ENCODE assay signal across 18 cellular contexts in genomic region chr7:135924302-135924701, GRCh38. TPM values are rescaled to one million over a fixed set of nuclear protein-coding genes. Genes with fewer than 3 reads are reported as not detected.
DNase-seq lines count a peak whose midpoint lies in the region; ATAC-seq and TF ChIP-seq lines count a peak whose summit lies in the region.
"Had no signal": no experiment of that assay in that cellular context is flagged by ENCODE, and none has a peak within 500 bp of the region (broad histone marks: within the 10 kb centered on the region; RNA-seq: fewer than 3 reads in every experiment).

No MANE protein-coding gene starts in this region.

- no peaks in the 10 kb centered on the region for H3K36me3 ChIP-seq in ovary

- no peaks in the 10 kb centered on the region for H3K4me1 ChIP-seq in ovary (ENCODE audit: insufficient read depth)
- H3K4me1 ChIP-seq: upper lobe of right lung had no signal

- H3K36me3 Mint-ChIP-seq in osteocyte (ENCODE audit: unreplicated experiment), result peaks cover 21% of the 10 kb centered on the region

- 88 to 95% (median 88%) methylated on average over 3 of the region's 3 CpGs for WGBS in ovary, 3 donors

- H3K4me3 Mint-ChIP-seq in osteocyte (ENCODE audit: unreplicated experiment), result no peak overlapping the region
- H3K4me3 Mint-ChIP-seq: activated CD4-positive, alpha-beta T cell treated with anti-CD3 and anti-CD28 coated beads for 36 hours; activated naive CD8-positive, alpha-beta T cell had no signal

- no peaks in the 10 kb centered on the region for H3K27me3 ChIP-seq in ovary
- H3K27me3 ChIP-seq: heart left ventricle, upper lobe of right lung had no signal

- ATAC-seq in GM18519 (IDR thresholded peaks at IDR 0.05; ENCODE audit: low FRiP score, unreplicated experiment), result no peak
- ATAC-seq: activated CD4-positive, alpha-beta T cell treated with anti-CD3 and anti-CD28 coated beads for 36 hours; heart left ventricle; upper lobe of right lung had no signal

- peak overlapping the region; percentile 41 for H3K27ac ChIP-seq in epithelial cell of prostate
- no peak overlapping the region for H3K27ac ChIP-seq in ovary
- H3K27ac ChIP-seq: heart left ventricle, left ventricle myocardium inferior, upper lobe of right lung had no signal

- TF ChIP-seq CTCF in osteocyte (IDR thresholded peaks at IDR 0.05), result no peak
- no peak for TF ChIP-seq CTCF in ovary (IDR thresholded peaks at IDR 0.05)

- no peaks in the 10 kb centered on the region for H3K9me3 ChIP-seq in ovary
- H3K9me3 ChIP-seq: heart left ventricle, left ventricle myocardium inferior, upper lobe of right lung had no signal

- DNase-seq in EH (ENCODE audit: low read depth) (peak; percentile 42), M059J (ENCODE audit: low read depth) (peak; percentile 36), epithelial cell of prostate (ENCODE audit: low read depth, low spot score) (no peak), osteocyte (ENCODE audit: extremely low spot score, unreplicated experiment) (no peak), ovary (no peak), NCI-H2107 treated with DMSO at 0.1 percent for 48 hours (lab: John Stamatoyannopoulos, UW; ENCODE audit: unreplicated experiment) (no peak)
- DNase-seq: activated CD4-positive, alpha-beta T cell treated with anti-CD3 and anti-CD28 coated beads for 36 hours; effector CD8-positive, alpha-beta T cell; GOT3; heart left ventricle; left ventricle myocardium inferior; NCI-H1694; NCI-H446; stimulated activated CD4-positive, alpha-beta T cell treated with anti-CD3 and anti-CD28 coated beads, Interleukin-12 subunit alpha, Interleukin-12 subunit beta, amount 100 ng/mL, for 4 hours; upper lobe of right lung had no signal

- TF ChIP-seq EP300 in ovary (IDR thresholded peaks at IDR 0.05), result no peak

- no peak for TF ChIP-seq POLR2A in ovary (IDR thresholded peaks at IDR 0.05)

- H3K9me3 Mint-ChIP-seq in osteocyte (ENCODE audit: unreplicated experiment), result no peaks in the 10 kb centered on the region

- no peaks in the 10 kb centered on the region for H3K27me3 Mint-ChIP-seq in osteocyte (ENCODE audit: unreplicated experiment)
- H3K27me3 Mint-ChIP-seq: activated CD4-positive, alpha-beta T cell treated with anti-CD3 and anti-CD28 coated beads for 36 hours; activated naive CD8-positive, alpha-beta T cell; IgD-negative memory B cell had no signal

- peak overlapping the region; percentile 85 for H3K27ac Mint-ChIP-seq in osteocyte (ENCODE audit: unreplicated experiment)
- H3K27ac Mint-ChIP-seq: activated CD4-positive, alpha-beta T cell treated with anti-CD3 and anti-CD28 coated beads for 36 hours; activated naive CD8-positive, alpha-beta T cell had no signal

- intact Hi-C loops in ovary (cut with DNase I), result no loop called here

- H3K4me1 Mint-ChIP-seq in osteocyte (ENCODE audit: unreplicated experiment), result peaks cover 12% of the 10 kb centered on the region
- H3K4me1 Mint-ChIP-seq: activated CD4-positive, alpha-beta T cell treated with anti-CD3 and anti-CD28 coated beads for 36 hours had no signal

- H3K4me3 ChIP-seq in ovary, result no peak overlapping the region
- H3K4me3 ChIP-seq: heart left ventricle, left ventricle myocardium inferior, upper lobe of right lung had no signal

RNA-seq across cellular contexts. Expression of gene MTPN, which starts 52.9 kb away (rescaled TPM):
- total RNA-seq in M059J (2014; rRNA removed; shearing (Covaris generic)), result 154 and 217 TPM in 2 replicates
- total RNA-seq in osteocyte (137 and 140 TPM in 2 replicates), ovary (100 to 1,000 TPM in 2 of 7 donors, 10 to 100 TPM in 5; 54.0 to 105 (median 83.8) TPM)
- 100 to 1,000 TPM in 1 of 2 donors, 10 to 100 TPM in 1; 57.4 to 115 TPM for polyA plus RNA-seq in ovary

Comparison
In these comparisons a context has a peak if more than half of its experiments do, and no peak if none do; other contexts are left out.
1. DNase-seq: peak in EH (single experiment) and M059J (single experiment); none in epithelial cell of prostate (single experiment), osteocyte (single experiment), ovary (0 of 5) and NCI-H2107 treated with DMSO at 0.1 percent for 48 hours (single experiment).